In genomic region chr16:61421111-61421510, GRCh38 we compare ENCODE assay signal across 27 cellular contexts.
"Had no signal": no experiment of that assay in that cellular context is flagged by ENCODE, and none has a peak within 500 bp of the region (broad histone marks: within the 10 kb centered on the region; RNA-seq: fewer than 3 reads in every experiment).

No MANE protein-coding gene starts in this region.

- DNase-seq: activated CD4-positive, alpha-beta T cell treated with anti-CD3 and anti-CD28 coated beads, Interleukin-2, amount 10 ng/mL, durations not matched to agents 24 days and 14 days; activated CD4-positive, alpha-beta T cell treated with anti-CD3 and anti-CD28 coated beads, Interleukin-2, amount 50 U/mL, for 48 hours; activated CD4-positive, CD25-positive, alpha-beta regulatory T cell treated with anti-CD3 and anti-CD28 coated beads, Interleukin-2, amount 50 U/mL, for 72 hours; activated CD8-positive, alpha-beta memory T cell treated with anti-CD3 and anti-CD28 coated beads for 24 hours; activated effector memory CD4-positive, alpha-beta T cell treated with anti-CD3 and anti-CD28 coated beads, Interleukin-2, amount 50 U/mL, for 16 hours; activated naive CD4-positive, alpha-beta T cell treated with Interleukin-2 at 50 U/mL for 16 hours; activated naive CD8-positive, alpha-beta T cell treated with anti-CD3 and anti-CD28 coated beads for 36 hours; activated T-cell treated with anti-CD3 and anti-CD28 coated beads, Interleukin-2, amount 50 U/mL, for 4 hours; brain microvascular endothelial cell; Karpas-422; MM.1S; NCI-H1105; NCI-H1436; NCI-H1694 treated with DMSO at 0.1 percent for 48 hours; NCI-H2081 treated with DMSO at 0.1 percent for 48 hours; NCI-H345; NCI-H524 treated with DMSO at 0.1 percent for 48 hours; NCI-H82; Peyer's patch; Right ventricle myocardium superior; T-helper 17 cell; T-helper 9 cell had no signal

- H3K4me1 ChIP-seq: Peyer's patch, SJSA1 had no signal

- ATAC-seq: activated T-cell treated with anti-CD3 and anti-CD28 coated beads, Interleukin-2, amount 50 U/mL, for 4 hours; K562; T-helper 17 cell; WTC11 had no signal

- H3K27ac ChIP-seq: brain microvascular endothelial cell, cardiac muscle cell, Peyer's patch, RWPE1, SJSA1 had no signal

- H3K27me3 ChIP-seq: brain microvascular endothelial cell, cardiac muscle cell, Peyer's patch, SJSA1 had no signal
